Comparison of ENCODE assay signal across 8 cellular contexts in the genomic region with DNA sequence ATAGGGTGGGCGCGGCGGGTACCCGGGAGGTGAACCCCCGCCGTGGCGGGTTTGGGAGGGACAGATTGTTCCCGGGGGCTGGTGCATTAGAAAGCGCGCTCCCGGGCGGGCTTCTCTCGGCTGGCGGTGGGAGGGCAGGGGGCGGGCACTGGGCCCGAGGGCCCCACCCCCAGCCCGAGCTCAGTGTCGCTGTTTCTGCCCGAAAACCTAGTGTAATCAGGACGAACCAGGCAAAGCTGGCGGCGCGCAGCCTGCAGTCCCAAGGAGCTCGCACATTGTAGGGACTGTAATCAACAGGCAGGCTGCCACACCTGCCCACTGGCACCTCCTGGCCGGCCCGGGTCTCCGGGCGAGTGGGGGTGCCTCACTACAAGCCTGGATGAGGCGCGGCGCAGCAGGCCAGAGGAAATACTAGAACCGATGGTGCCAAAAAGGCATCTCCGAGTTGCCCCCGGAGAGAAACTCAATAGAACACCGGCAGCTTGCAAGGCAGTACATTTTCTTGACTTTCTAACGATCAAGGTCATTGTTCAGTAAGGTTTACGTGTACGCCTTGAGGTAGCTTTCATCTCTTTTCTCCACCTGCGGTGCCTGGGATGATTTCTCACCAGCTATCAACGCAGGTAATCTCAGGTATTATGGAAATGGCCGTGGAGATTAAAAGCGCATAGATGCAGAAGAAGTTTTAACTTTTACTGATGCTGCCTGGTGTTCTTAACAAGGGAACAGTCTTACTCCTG. TPM values are rescaled to one million over a fixed set of nuclear protein-coding genes. Genes with fewer than 3 reads are reported as not detected.
DNase-seq lines count a peak whose midpoint lies in the region; ATAC-seq and TF ChIP-seq lines count a peak whose summit lies in the region.

No MANE protein-coding gene starts in this region.

- no peak overlapping the region for H2BK5ac ChIP-seq in mesendoderm (ENCODE audit: low read length)

- no peak for TF ChIP-seq CTCF in coronary artery (IDR thresholded peaks at IDR 0.05)

- peak overlapping the region; percentile 13 for H3K9ac ChIP-seq in mesendoderm (ENCODE audit: low read length)

- H3K4ac ChIP-seq in mesendoderm (ENCODE audit: low read depth, low read length) = no peak overlapping the region

- ATAC-seq in GM19025 (IDR thresholded peaks at IDR 0.05; ENCODE audit: low read depth, unreplicated experiment) = peak; percentile 16

- no peak overlapping the region for H2BK120ac ChIP-seq in mesendoderm (ENCODE audit: low read depth, low read length)

- no peak overlapping the region for H2AK5ac ChIP-seq in mesendoderm (ENCODE audit: low read length)

- H3K18ac ChIP-seq in mesendoderm (ENCODE audit: low read length) = no peak overlapping the region

- H3K79me1 ChIP-seq in mesendoderm (ENCODE audit: low read length) = no peaks in the 10 kb centered on the region

- peak overlapping the region; percentile 52 for H3K56ac ChIP-seq in mesendoderm (ENCODE audit: low read length)

- H3K27me3 ChIP-seq in ACC112 (ENCODE audit: insufficient read depth, low read length) (peaks cover 96% of the 10 kb centered on the region), mesendoderm (ENCODE audit: insufficient read depth, low read length, poor library complexity) (peaks cover 6% of the 10 kb centered on the region)

- H2AFZ ChIP-seq in ACC112 (ENCODE audit: low read length, unreplicated experiment) = peak overlapping the region; percentile 76

- DNase-seq in NCI-H2107 (lab: John Stamatoyannopoulos, UW) = peak; percentile 77
- DNase-seq in activated CD4-positive, alpha-beta T cell treated with anti-CD3 and anti-CD28 coated beads for 4 hours = peak; percentile 59 to 62
- peak; percentile 77 for DNase-seq in coronary artery (ENCODE audit: low spot score)
- peak; percentile 74 for DNase-seq in mesendoderm
- peak; percentile 37 for DNase-seq in stimulated activated CD8-positive, alpha-beta memory T cell treated with anti-CD3 and anti-CD28 coated beads, Interleukin-12 subunit alpha, Interleukin-12 subunit beta, amount 100 ng/mL, for 4 hours (ENCODE audit: low read depth)
- no peak for DNase-seq in AG08395 (ENCODE audit: low spot score)

- peak overlapping the region; percentile 35 for H3K4me2 ChIP-seq in mesendoderm (ENCODE audit: low read length)

- H3K4me3 ChIP-seq in ACC112 (ENCODE audit: low read depth, low read length) (peak overlapping the region; percentile 75), coronary artery (peak overlapping the region; percentile 82), mesendoderm (ENCODE audit: low read length) (peak overlapping the region; percentile 12)

- H3K23ac ChIP-seq in mesendoderm (ENCODE audit: low read length) = no peak overlapping the region

- H3K4me1 ChIP-seq in ACC112 (ENCODE audit: control insufficient read depth, insufficient read depth, low read length, unreplicated experiment) (no peaks in the 10 kb centered on the region), mesendoderm (ENCODE audit: control insufficient read depth, low read depth, low read length) (no peaks in the 10 kb centered on the region)

- no peak overlapping the region for H4K8ac ChIP-seq in mesendoderm (ENCODE audit: low read depth, low read length)

- H3K79me2 ChIP-seq in ACC112 (ENCODE audit: control insufficient read depth, insufficient read depth, low read length, unreplicated experiment) = no peaks in the 10 kb centered on the region
- no peaks in the 10 kb centered on the region for H3K79me2 ChIP-seq in mesendoderm (ENCODE audit: control insufficient read depth, insufficient read depth, low read length)

- H2BK15ac ChIP-seq in mesendoderm (replicated peaks; ENCODE audit: low read depth) = no peak overlapping the region

- H3K27ac ChIP-seq in ACC112 (ENCODE audit: low read depth, low read length) = no peak overlapping the region
- H3K27ac ChIP-seq in coronary artery = peak overlapping the region; percentile 57 to 72
- H3K27ac ChIP-seq in mesendoderm (ENCODE audit: low read depth, low read length) = no peak overlapping the region

- no peak overlapping the region for H4K5ac ChIP-seq in mesendoderm (ENCODE audit: low read length)

- no CpG with 5 or more reads among the region's 42 CpGs for WGBS in mesendoderm (ENCODE audit: extremely low coverage, insufficient coverage, low lambda C conversion rate)

- no peaks in the 10 kb centered on the region for H3K36me3 ChIP-seq in ACC112 (ENCODE audit: insufficient read depth, low read length)
- no peaks in the 10 kb centered on the region for H3K36me3 ChIP-seq in mesendoderm (ENCODE audit: control insufficient read depth, insufficient read depth, low read length)

RNA-seq across cellular contexts. Expression of gene SPTB, which starts 0.8 kb away (rescaled TPM):
- 0.21 TPM for polyA plus RNA-seq in mesendoderm (2013, experiment 1 of 2)
- polyA plus RNA-seq in mesendoderm (2013, experiment 2 of 2) = 0.22 TPM

RNA-seq across cellular contexts. Expression of gene CHURC1, which starts 33.7 kb away (rescaled TPM):
- polyA plus RNA-seq in mesendoderm (2013, experiment 1 of 2) = 72.3 TPM
- polyA plus RNA-seq in mesendoderm (2013, experiment 2 of 2) = 79.8 TPM

Comparison
In these comparisons a context has a peak if more than half of its experiments do, and no peak if none do; other contexts are left out.
1. H3K27ac ChIP-seq: peak in coronary artery (2 of 2); none in ACC112 (single experiment) and mesendoderm (single experiment).
2. H3K4me3 ChIP-seq: peak in every context shown above with its lines; median percentile 82 in coronary artery; 75 in ACC112; 12 in mesendoderm.